Comparison of ENCODE assay signal across 17 cellular contexts in genomic region chr7:6478186-6478585, GRCh38.
"Had no signal": no experiment of that assay in that cellular context is flagged by ENCODE, and none has a peak within 500 bp of the region (broad histone marks: within the 10 kb centered on the region; RNA-seq: fewer than 3 reads in every experiment).

No MANE protein-coding gene starts in this region.

- DNase-seq: activated CD4-positive, alpha-beta T cell treated with anti-CD3 and anti-CD28 coated beads, Interleukin-2, amount 50 U/mL, for 4 hours; activated CD4-positive, CD25-positive, alpha-beta regulatory T cell; activated CD8-positive, alpha-beta memory T cell treated with anti-CD3 and anti-CD28 coated beads, Interleukin-2, amount 50 U/mL, for 4 hours; activated naive CD4-positive, alpha-beta T cell treated with Interleukin-2 at 50 U/mL for 16 hours; amniotic stem cell; brain microvascular endothelial cell; cerebellar nuclear complex; endodermal cell; hippocampal formation; lower lobe of right lung; midbrain; psoas muscle; stimulated activated CD4-positive, alpha-beta T cell treated with anti-CD3 and anti-CD28 coated beads, Interleukin-2, amount 100 ng/mL, for 24 hours; stimulated activated naive B cell treated with anti-CD40 and anti-IgM and Interleukin-4, amounts not matched to agents 10 μg/mL and 1 μg/mL and 100 μg/mL, for 72 hours; substantia nigra; upper lobe of left lung had no signal

- H3K9me3 ChIP-seq: lower lobe of right lung, psoas muscle, upper lobe of left lung had no signal

- H3K4me3 Mint-ChIP-seq: endodermal cell; stimulated activated naive B cell treated with anti-CD40 and anti-IgM and Interleukin-4, amounts not matched to agents 10 μg/mL and 1 μg/mL and 100 μg/mL, for 72 hours had no signal

- H3K27ac Mint-ChIP-seq: endodermal cell had no signal

- H3K27ac ChIP-seq: brain microvascular endothelial cell, lower lobe of right lung, upper lobe of left lung had no signal

- ATAC-seq: lower lobe of right lung; psoas muscle; sciatic nerve; stimulated activated naive B cell treated with anti-CD40 and anti-IgM and Interleukin-4, amounts not matched to agents 10 μg/mL and 1 μg/mL and 100 μg/mL, for 72 hours had no signal

- H3K27me3 ChIP-seq: brain microvascular endothelial cell, upper lobe of left lung had no signal

- H3K4me3 ChIP-seq: lower lobe of right lung, psoas muscle, upper lobe of left lung had no signal

- H3K27me3 Mint-ChIP-seq: stimulated activated naive B cell treated with anti-CD40 and anti-IgM and Interleukin-4, amounts not matched to agents 10 μg/mL and 1 μg/mL and 100 μg/mL, for 72 hours had no signal

- H3K9me3 Mint-ChIP-seq: endodermal cell; stimulated activated naive B cell treated with anti-CD40 and anti-IgM and Interleukin-4, amounts not matched to agents 10 μg/mL and 1 μg/mL and 100 μg/mL, for 72 hours had no signal
